Comparison of ENCODE assay signal across 31 cellular contexts in genomic region chr1:56916630-56917029, GRCh38. TPM values are rescaled to one million over a fixed set of nuclear protein-coding genes. Genes with fewer than 3 reads are reported as not detected.
"Had no signal": no experiment of that assay in that cellular context is flagged by ENCODE, and none has a peak within 500 bp of the region (broad histone marks: within the 10 kb centered on the region; RNA-seq: fewer than 3 reads in every experiment).

No MANE protein-coding gene starts in this region.

- H3K4me3 ChIP-seq: colonic mucosa, esophagus squamous epithelium, gastrocnemius medialis, heart right ventricle, left ventricle myocardium inferior, lower lobe of right lung, mucosa of descending colon had no signal

- FAIRE-seq: endometrium, islet of Langerhans, kidney had no signal

- ATAC-seq: effector memory CD8-positive, alpha-beta T cell; esophagus mucosa; gastrocnemius medialis; left colon; naive thymus-derived CD8-positive, alpha-beta T cell had no signal

- H3K27me3 ChIP-seq: colonic mucosa, gastrocnemius medialis, heart right ventricle had no signal

- H3K9me3 ChIP-seq: colonic mucosa, esophagus squamous epithelium, gastrocnemius medialis, heart right ventricle, left ventricle myocardium inferior, lower lobe of right lung, mucosa of descending colon had no signal

- H3K36me3 ChIP-seq: colonic mucosa, esophagus squamous epithelium, gastrocnemius medialis, heart right ventricle, left ventricle myocardium inferior, lower lobe of right lung had no signal

- DNase-seq: colonic mucosa; cortex of kidney; effector CD8-positive, alpha-beta T cell; effector memory CD8-positive, alpha-beta T cell; endodermal cell; erythroblast; esophagus squamous epithelium; foreskin fibroblast; foreskin melanocyte; gastrocnemius medialis; hippocampal formation; left colon; mesenchymal stem cell; mucosa of descending colon; naive B cell; naive thymus-derived CD8-positive, alpha-beta T cell had no signal

- H3K27ac ChIP-seq: colonic mucosa, epithelial cell of prostate, esophagus squamous epithelium, gastrocnemius medialis, heart right ventricle, left ventricle myocardium inferior, lower lobe of right lung had no signal

- H3K4me1 ChIP-seq: colonic mucosa, esophagus squamous epithelium, gastrocnemius medialis, lower lobe of right lung had no signal

RNA-seq across cellular contexts. Expression of gene C8B, which starts 49.2 kb away (rescaled TPM):
- total RNA-seq: colonic mucosa; dermis microvascular lymphatic vessel endothelial cell; endodermal cell; esophagus mucosa; glomerular endothelial cell; heart right ventricle; kidney; left colon; left ventricle myocardium inferior; lower leg skin; lung microvascular endothelial cell; mesenteric fat pad; mesothelial cell of epicardium; mucosa of descending colon; myocyte; naive thymus-derived CD8-positive, alpha-beta T cell had no signal
- polyA plus RNA-seq: heart right ventricle; naive thymus-derived CD8-positive, alpha-beta T cell had no signal
